ENCODE assay signal across 17 cellular contexts in the genomic region with DNA sequence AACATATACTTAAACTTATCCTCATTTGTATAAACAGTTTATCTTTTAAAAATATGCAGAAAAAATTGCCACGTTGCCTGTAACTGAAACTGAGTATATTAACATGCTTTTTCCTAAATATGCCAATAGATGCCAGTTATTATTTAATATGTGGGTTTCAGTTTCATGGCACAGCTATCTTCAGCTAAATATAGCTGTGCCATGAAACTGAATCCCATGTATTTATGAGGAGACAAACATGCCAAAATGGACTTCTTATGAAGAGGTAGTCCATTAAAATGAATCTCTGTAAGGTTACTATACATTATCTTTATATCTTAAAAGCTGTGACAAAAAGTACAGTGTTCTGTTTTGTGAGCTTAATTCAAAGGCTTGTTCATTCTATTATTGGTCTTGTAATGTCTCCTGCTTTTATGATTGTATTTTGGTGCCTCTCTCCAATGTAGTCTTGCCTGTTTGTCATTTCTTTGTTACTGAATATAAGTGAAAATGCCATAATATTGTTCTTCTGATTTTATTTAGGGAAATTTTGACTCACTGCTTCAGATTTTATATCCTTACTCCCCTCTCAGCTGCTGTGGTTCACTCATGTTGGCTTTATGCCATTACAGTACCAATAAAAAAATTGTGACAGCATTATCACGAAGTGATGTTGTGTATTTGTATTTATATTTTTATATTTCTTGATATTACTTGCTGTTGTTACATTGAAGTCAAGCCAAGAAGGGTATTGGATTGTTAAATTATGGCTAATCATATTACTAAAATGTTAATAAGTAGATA. TPM values are rescaled to one million over a fixed set of nuclear protein-coding genes. Genes with fewer than 3 reads are reported as not detected.
"Had no signal": no experiment of that assay in that cellular context is flagged by ENCODE, and none has a peak within 500 bp of the region (broad histone marks: within the 10 kb centered on the region; RNA-seq: fewer than 3 reads in every experiment).

No MANE protein-coding gene starts in this region.

- H3K36me3 ChIP-seq: adrenal gland, gastroesophageal sphincter, heart right ventricle, left ventricle myocardium inferior, upper lobe of left lung had no signal

- H3K4me3 ChIP-seq: adrenal gland, gastroesophageal sphincter, heart right ventricle, left ventricle myocardium inferior, testis, upper lobe of left lung had no signal

- H3K27ac ChIP-seq: adrenal gland, gastroesophageal sphincter, heart right ventricle, left ventricle myocardium inferior, testis, upper lobe of left lung had no signal

- ATAC-seq: activated T-cell treated with anti-CD3 and anti-CD28 coated beads, Interleukin-2, amount 50 U/mL, for 72 hours; gastroesophageal sphincter; heart right ventricle; right cardiac atrium; stimulated activated effector memory CD8-positive, alpha-beta T cell treated with anti-CD3 and anti-CD28 coated beads, Interleukin-12 subunit alpha, Interleukin-12 subunit beta, amount 100 ng/mL, for 72 hours had no signal

- H3K9me3 ChIP-seq: adrenal gland, gastroesophageal sphincter, heart right ventricle, left ventricle myocardium inferior, testis, upper lobe of left lung had no signal

- DNase-seq: activated CD4-positive, alpha-beta T cell treated with anti-CD3 and anti-CD28 coated beads, Interleukin-2, amount 50 U/mL, for 4 hours; activated effector memory CD4-positive, alpha-beta T cell treated with anti-CD3 and anti-CD28 coated beads, Interleukin-2, amount 50 U/mL, for 16 hours; activated T-cell treated with anti-CD3 and anti-CD28 coated beads, Interleukin-2, amount 50 U/mL, for 72 hours; adrenal gland; cerebellar nuclear complex; cortex of kidney; heart right ventricle; left ventricle myocardium inferior; mammary epithelial cell; right cardiac atrium; small intestine; stimulated activated CD4-positive, alpha-beta T cell treated with anti-CD3 and anti-CD28 coated beads, Interleukin-4, amount 100 ng/mL, for 24 hours; testis; upper lobe of left lung had no signal

- H3K4me1 ChIP-seq: adrenal gland, gastroesophageal sphincter, left ventricle myocardium inferior, testis, upper lobe of left lung had no signal

- H3K27me3 ChIP-seq: adrenal gland, gastroesophageal sphincter, heart right ventricle, testis, upper lobe of left lung had no signal

RNA-seq across cellular contexts. Expression of gene CACNA2D1, which starts 34.3 kb away (rescaled TPM):
- total RNA-seq: activated CD8-positive, alpha-beta memory T cell treated with anti-CD3 and anti-CD28 coated beads for 36 hours had no signal
